Comparison of ENCODE assay signal across 23 cellular contexts in genomic region chr13:83730674-83731073, GRCh38.
"Had no signal": no experiment of that assay in that cellular context is flagged by ENCODE, and none has a peak within 500 bp of the region (broad histone marks: within the 10 kb centered on the region; RNA-seq: fewer than 3 reads in every experiment).

No MANE protein-coding gene starts in this region.

- ATAC-seq: activated naive CD4-positive, alpha-beta T cell treated with anti-CD3 and anti-CD28 coated beads, Interleukin-2, amount 50 U/mL, for 72 hours; activated T-cell treated with anti-CD3 and anti-CD28 coated beads, Interleukin-2, amount 50 U/mL, for 72 hours; gastrocnemius medialis; natural killer cell treated with Interleukin-12 subunit alpha and Interleukin-12 subunit beta and Interleukin-15 and Interleukin-18, amount 100 ng/mL, for 72 hours; stimulated activated naive B cell treated with anti-CD40 and anti-IgM and Interleukin-4, amounts not matched to agents 10 μg/mL and 1 μg/mL and 100 μg/mL, for 72 hours had no signal

- H3K36me3 Mint-ChIP-seq: activated naive CD4-positive, alpha-beta T cell treated with anti-CD3 and anti-CD28 coated beads, Interleukin-2, amount 50 U/mL, for 72 hours; natural killer cell treated with Interleukin-12 subunit alpha and Interleukin-12 subunit beta and Interleukin-15 and Interleukin-18, amount 100 ng/mL, for 72 hours; stimulated activated naive B cell treated with anti-CD40 and anti-IgM and Interleukin-4, amounts not matched to agents 10 μg/mL and 1 μg/mL and 100 μg/mL, for 72 hours had no signal

- H3K27ac Mint-ChIP-seq: activated naive CD4-positive, alpha-beta T cell treated with anti-CD3 and anti-CD28 coated beads, Interleukin-2, amount 50 U/mL, for 72 hours; activated T-cell treated with anti-CD3 and anti-CD28 coated beads, Interleukin-2, amount 50 U/mL, for 72 hours; natural killer cell treated with Interleukin-12 subunit alpha and Interleukin-12 subunit beta and Interleukin-15 and Interleukin-18, amount 100 ng/mL, for 72 hours; stimulated activated naive B cell treated with anti-CD40 and anti-IgM and Interleukin-4, amounts not matched to agents 10 μg/mL and 1 μg/mL and 100 μg/mL, for 72 hours had no signal

- H3K9me3 Mint-ChIP-seq: activated T-cell treated with anti-CD3 and anti-CD28 coated beads, Interleukin-2, amount 50 U/mL, for 72 hours; stimulated activated naive B cell treated with anti-CD40 and anti-IgM and Interleukin-4, amounts not matched to agents 10 μg/mL and 1 μg/mL and 100 μg/mL, for 72 hours had no signal

- H3K9me3 ChIP-seq: gastrocnemius medialis, left ventricle myocardium inferior, neutrophil, prostate gland, sigmoid colon, transverse colon had no signal

- H3K4me1 ChIP-seq: gastrocnemius medialis, left ventricle myocardium inferior, prostate gland, sigmoid colon, transverse colon had no signal

- H3K27ac ChIP-seq: gastrocnemius medialis, left ventricle myocardium inferior, neutrophil, prostate gland, sigmoid colon, transverse colon had no signal

- H3K27me3 Mint-ChIP-seq: natural killer cell treated with Interleukin-12 subunit alpha and Interleukin-12 subunit beta and Interleukin-15 and Interleukin-18, amount 100 ng/mL, for 72 hours; stimulated activated naive B cell treated with anti-CD40 and anti-IgM and Interleukin-4, amounts not matched to agents 10 μg/mL and 1 μg/mL and 100 μg/mL, for 72 hours had no signal

- H3K4me1 Mint-ChIP-seq: stimulated activated naive B cell treated with anti-CD40 and anti-IgM and Interleukin-4, amounts not matched to agents 10 μg/mL and 1 μg/mL and 100 μg/mL, for 72 hours had no signal

- H3K27me3 ChIP-seq: gastrocnemius medialis, neutrophil, sigmoid colon, transverse colon had no signal

- DNase-seq: activated CD4-positive, alpha-beta T cell treated with anti-CD3 and anti-CD28 coated beads for 4 hours; activated CD4-positive, alpha-beta T cell treated with anti-CD3 and anti-CD28 coated beads, Interleukin-2, amount 50 U/mL, for 4 hours; activated CD4-positive, CD25-positive, alpha-beta regulatory T cell; activated naive CD4-positive, alpha-beta T cell; activated T-cell treated with anti-CD3 and anti-CD28 coated beads for 4 hours; activated T-cell treated with anti-CD3 and anti-CD28 coated beads, Interleukin-2, amount 50 U/mL, for 72 hours; effector memory CD4-positive, alpha-beta T cell; erythroblast; gastrocnemius medialis; glutamatergic neuron; left ventricle myocardium inferior; mesendoderm; sigmoid colon; stimulated activated CD4-positive, alpha-beta T cell treated with anti-CD3 and anti-CD28 coated beads, Interleukin-15, amount 100 ng/mL, for 24 hours; stimulated activated CD4-positive, alpha-beta T cell treated with anti-CD3 and anti-CD28 coated beads, Interleukin-2, amount 100 ng/mL, for 24 hours; stimulated activated naive B cell treated with anti-CD40 and anti-IgM and Interleukin-4, amounts not matched to agents 10 μg/mL and 1 μg/mL and 100 μg/mL, for 72 hours; T-helper 2 cell; transverse colon had no signal

- H3K4me3 ChIP-seq: gastrocnemius medialis, left ventricle myocardium inferior, lung, prostate gland, sigmoid colon, transverse colon had no signal

- H3K4me3 Mint-ChIP-seq: activated T-cell treated with anti-CD3 and anti-CD28 coated beads, Interleukin-2, amount 50 U/mL, for 72 hours; natural killer cell treated with Interleukin-12 subunit alpha and Interleukin-12 subunit beta and Interleukin-15 and Interleukin-18, amount 100 ng/mL, for 72 hours; stimulated activated naive B cell treated with anti-CD40 and anti-IgM and Interleukin-4, amounts not matched to agents 10 μg/mL and 1 μg/mL and 100 μg/mL, for 72 hours had no signal

- H3K36me3 ChIP-seq: gastrocnemius medialis, left ventricle myocardium inferior, neutrophil, prostate gland, sigmoid colon, transverse colon had no signal
